Comparison of ENCODE assay signal across 29 cellular contexts in the genomic region with DNA sequence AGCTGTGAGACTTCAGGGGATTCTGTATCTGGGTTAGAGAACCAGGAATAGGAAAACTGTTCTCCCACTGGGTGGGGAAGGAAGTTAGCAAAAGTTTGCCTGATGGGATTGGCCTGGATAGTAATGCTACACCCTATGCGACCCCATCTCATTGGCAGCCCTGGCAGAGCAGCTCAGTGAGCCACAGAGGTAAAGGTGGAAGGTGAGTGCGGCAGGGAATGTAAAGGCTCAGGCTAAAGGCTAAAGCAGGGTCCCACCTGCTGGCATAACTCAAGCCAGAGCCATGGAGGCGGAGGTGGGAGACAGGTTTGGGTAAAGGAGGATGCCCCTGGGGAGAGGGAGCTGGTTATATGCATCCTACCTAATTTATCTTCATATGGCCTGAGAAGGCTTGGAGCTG. TPM values are rescaled to one million over a fixed set of nuclear protein-coding genes. Genes with fewer than 3 reads are reported as not detected.
"Had no signal": no experiment of that assay in that cellular context is flagged by ENCODE, and none has a peak within 500 bp of the region (broad histone marks: within the 10 kb centered on the region; RNA-seq: fewer than 3 reads in every experiment).

No MANE protein-coding gene starts in this region.

- H3K36me3 ChIP-seq: neural progenitor cell, neutrophil, pancreas, right lobe of liver, thoracic aorta, thyroid gland, upper lobe of left lung, vagina had no signal

- H3K27me3 Mint-ChIP-seq: progenitor cell of endocrine pancreas; stimulated activated naive B cell treated with anti-CD40 and anti-IgM and Interleukin-4, amounts not matched to agents 10 μg/mL and 1 μg/mL and 100 μg/mL, for 72 hours had no signal

- H3K27ac ChIP-seq: neural progenitor cell, neutrophil, pancreas, psoas muscle, right lobe of liver, sigmoid colon, stomach, thoracic aorta, thyroid gland, tibial nerve, upper lobe of left lung, vagina had no signal

- ATAC-seq: naive thymus-derived CD4-positive, alpha-beta T cell; natural killer cell; pancreas; psoas muscle; right cardiac atrium; right lobe of liver; stimulated activated effector memory CD8-positive, alpha-beta T cell treated with anti-CD3 and anti-CD28 coated beads, Interleukin-12 subunit alpha, Interleukin-12 subunit beta, amount 100 ng/mL, for 72 hours; stimulated activated naive B cell treated with anti-CD40 and anti-IgM and Interleukin-4, amounts not matched to agents 10 μg/mL and 1 μg/mL and 100 μg/mL, for 72 hours had no signal

- H3K36me3 Mint-ChIP-seq: natural killer cell had no signal

- H3K4me3 Mint-ChIP-seq: natural killer cell; neural progenitor cell; stimulated activated effector memory CD8-positive, alpha-beta T cell treated with anti-CD3 and anti-CD28 coated beads, Interleukin-12 subunit alpha, Interleukin-12 subunit beta, amount 100 ng/mL, for 72 hours; stimulated activated naive B cell treated with anti-CD40 and anti-IgM and Interleukin-4, amounts not matched to agents 10 μg/mL and 1 μg/mL and 100 μg/mL, for 72 hours; stimulated activated naive CD8-positive, alpha-beta T cell treated with anti-CD3 and anti-CD28 coated beads, Interleukin-15, Interleukin-2, amounts not matched to agents 100 ng/mL and 50 ng/mL, for 24 hours had no signal

- H3K4me2 ChIP-seq: neural progenitor cell had no signal

- H3K9me3 Mint-ChIP-seq: natural killer cell; nephron; neural progenitor cell; stimulated activated effector memory CD8-positive, alpha-beta T cell treated with anti-CD3 and anti-CD28 coated beads, Interleukin-12 subunit alpha, Interleukin-12 subunit beta, amount 100 ng/mL, for 72 hours; stimulated activated naive B cell treated with anti-CD40 and anti-IgM and Interleukin-4, amounts not matched to agents 10 μg/mL and 1 μg/mL and 100 μg/mL, for 72 hours; stimulated activated naive CD8-positive, alpha-beta T cell treated with anti-CD3 and anti-CD28 coated beads, Interleukin-15, Interleukin-2, amounts not matched to agents 100 ng/mL and 50 ng/mL, for 24 hours had no signal

- H3K27me3 ChIP-seq: pancreas, right lobe of liver, sigmoid colon, stomach, thyroid gland, tibial nerve, upper lobe of left lung, vagina had no signal

- H3K9ac ChIP-seq: neural progenitor cell had no signal

- DNase-seq: naive thymus-derived CD4-positive, alpha-beta T cell; natural killer cell; nucleus accumbens; pancreas; psoas muscle; right cardiac atrium; right lobe of liver; sigmoid colon; stimulated activated CD4-positive, alpha-beta T cell treated with anti-CD3 and anti-CD28 coated beads, Interleukin-15, amount 100 ng/mL, for 24 hours; stimulated activated CD4-positive, alpha-beta T cell treated with anti-CD3 and anti-CD28 coated beads, Interleukin-2, amount 100 ng/mL, for 24 hours; stimulated activated CD4-positive, alpha-beta T cell treated with anti-CD3 and anti-CD28 coated beads, Interleukin-2, amount 100 ng/mL, for 48 hours; stimulated activated CD4-positive, alpha-beta T cell treated with anti-CD3 and anti-CD28 coated beads, Interleukin-4, amount 100 ng/mL, for 24 hours; stimulated activated naive B cell treated with anti-CD40 and anti-IgM and Interleukin-4, amounts not matched to agents 10 μg/mL and 1 μg/mL and 100 μg/mL, for 72 hours; stimulated activated naive CD4-positive, alpha-beta T cell treated with Interleukin-2 at 50 U/mL for 16 hours; stomach; thyroid gland; trophoblast cell; upper lobe of left lung had no signal

- H3K9me3 ChIP-seq: neutrophil, pancreas, psoas muscle, right lobe of liver, sigmoid colon, stomach, thoracic aorta, thyroid gland, tibial nerve, upper lobe of left lung, vagina had no signal

- H2AFZ ChIP-seq: neural progenitor cell had no signal

- H3K4me3 ChIP-seq: neural progenitor cell, pancreas, psoas muscle, right lobe of liver, sigmoid colon, stomach, thoracic aorta, thyroid gland, tibial nerve, upper lobe of left lung, vagina had no signal

- H3K27ac Mint-ChIP-seq: natural killer cell; nephron; neural progenitor cell; stimulated activated effector memory CD8-positive, alpha-beta T cell treated with anti-CD3 and anti-CD28 coated beads, Interleukin-12 subunit alpha, Interleukin-12 subunit beta, amount 100 ng/mL, for 72 hours; stimulated activated naive B cell treated with anti-CD40 and anti-IgM and Interleukin-4, amounts not matched to agents 10 μg/mL and 1 μg/mL and 100 μg/mL, for 72 hours; stimulated activated naive CD8-positive, alpha-beta T cell treated with anti-CD3 and anti-CD28 coated beads, Interleukin-15, Interleukin-2, amounts not matched to agents 100 ng/mL and 50 ng/mL, for 24 hours had no signal

RNA-seq across cellular contexts. Expression of a gene that starts 51.3 kb away (rescaled TPM):
- total RNA-seq: temporal lobe had no signal
- polyA plus RNA-seq: naive thymus-derived CD4-positive, alpha-beta T cell; neural cell had no signal
